ENCODE assay signal across 9 cellular contexts in the genomic region with DNA sequence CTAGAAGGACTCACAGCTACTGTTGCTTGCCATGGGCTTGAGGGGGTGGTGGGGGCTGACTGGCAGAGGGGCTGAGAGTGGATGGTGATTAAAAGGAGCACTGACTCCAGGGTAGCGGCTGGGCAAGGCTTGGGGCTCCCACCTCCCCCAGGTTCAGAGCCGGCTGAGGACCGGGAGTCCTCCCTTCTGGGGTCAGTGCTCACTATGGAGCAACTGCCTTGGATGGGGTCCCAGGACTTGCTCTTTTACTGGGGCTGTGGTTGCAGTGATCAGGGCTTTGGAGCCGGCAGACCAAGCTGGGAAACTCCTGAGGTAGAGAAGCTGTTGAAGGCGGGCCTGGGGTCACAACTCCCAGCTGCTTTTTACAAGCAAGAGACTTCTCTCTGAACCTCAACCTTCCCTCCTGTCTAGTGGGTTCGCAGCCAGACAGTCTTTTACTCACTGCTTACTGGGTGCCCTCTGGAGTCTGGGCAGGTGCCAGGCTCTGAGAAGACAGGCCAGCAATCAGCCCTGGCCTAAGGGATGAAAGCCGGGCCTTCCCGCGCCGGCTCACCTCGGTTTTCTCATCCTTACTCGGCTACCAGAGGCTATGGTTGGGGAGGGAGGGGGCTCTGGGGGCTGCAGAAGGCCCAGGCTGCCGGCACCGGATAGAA. TPM values are rescaled to one million over a fixed set of nuclear protein-coding genes. Genes with fewer than 3 reads are reported as not detected.
DNase-seq lines count a peak whose midpoint lies in the region; ATAC-seq and TF ChIP-seq lines count a peak whose summit lies in the region.
"Had no signal": no experiment of that assay in that cellular context is flagged by ENCODE, and none has a peak within 500 bp of the region (broad histone marks: within the 10 kb centered on the region; RNA-seq: fewer than 3 reads in every experiment).

No MANE protein-coding gene starts in this region.

- H3K4me3 ChIP-seq in CD8-positive, alpha-beta T cell (ENCODE audit: low read depth, low read length) = no peak overlapping the region
- H3K4me3 ChIP-seq in SU-DHL-6 (ENCODE audit: insufficient read depth, low read length, poor library complexity, severe bottlenecking) (no peak overlapping the region), iPS-15b (ENCODE audit: low read depth, low read length) (peak overlapping the region; percentile 37), retinal pigment epithelial cell (ENCODE audit: low read length) (peak overlapping the region; percentile 10)

- H3K4me1 Mint-ChIP-seq in CD8-positive, alpha-beta T cell (ENCODE audit: low read depth) = peaks cover 2% of the 10 kb centered on the region
- H3K4me1 Mint-ChIP-seq in T-helper 2 cell treated with Interferon-gamma antibody and Interleukin-4, amounts not matched to agents 5 μg/mL and 100 μg/mL, for 36 hours (ENCODE audit: low read depth) = peaks cover 11% of the 10 kb centered on the region

- POLR2A ChIA-PET in CD8-positive, alpha-beta T cell (lab: Charles Lee) = no interaction called here

- CTCF ChIA-PET in CD8-positive, alpha-beta T cell (lab: Charles Lee) = no interaction called here

- peak overlapping the region; percentile 35 for H3K4me3 Mint-ChIP-seq in CD8-positive, alpha-beta T cell
- no peak overlapping the region for H3K4me3 Mint-ChIP-seq in T-helper 2 cell treated with Interferon-gamma antibody and Interleukin-4, amounts not matched to agents 5 μg/mL and 100 μg/mL, for 36 hours
- H3K4me3 Mint-ChIP-seq: activated naive CD4-positive, alpha-beta T cell treated with anti-CD3 and anti-CD28 coated beads, Interleukin-2, amount 10 ng/mL, durations not matched to agents 7 days and 5 days had no signal

- H3K27me3 ChIP-seq in CD8-positive, alpha-beta T cell (ENCODE audit: insufficient read depth, low read length) = no peaks in the 10 kb centered on the region
- H3K27me3 ChIP-seq in SU-DHL-6 (ENCODE audit: low read length) (no peaks in the 10 kb centered on the region), iPS-15b (ENCODE audit: control insufficient read depth, insufficient read depth, low read length) (peaks cover 18% of the 10 kb centered on the region)

- no peak for DNase-seq in CD8-positive, alpha-beta T cell
- no peak for DNase-seq in retinal pigment epithelial cell (ENCODE audit: low read depth)
- no peak for DNase-seq in T-helper 2 cell treated with Interferon-gamma antibody and Interleukin-4, amounts not matched to agents 5 μg/mL and 100 μg/mL, for 36 hours (ENCODE audit: low spot score)
- no peak for DNase-seq in NAMALWA (ENCODE audit: low spot score)
- no peak for DNase-seq in cerebellar cortex (ENCODE audit: low spot score)
- DNase-seq in middle frontal gyrus (ENCODE audit: extremely low spot score, low spot score) = no peak

- no peak overlapping the region for H3K27ac Mint-ChIP-seq in CD8-positive, alpha-beta T cell
- no peak overlapping the region for H3K27ac Mint-ChIP-seq in T-helper 2 cell treated with Interferon-gamma antibody and Interleukin-4, amounts not matched to agents 5 μg/mL and 100 μg/mL, for 36 hours
- H3K27ac Mint-ChIP-seq: activated naive CD4-positive, alpha-beta T cell treated with anti-CD3 and anti-CD28 coated beads, Interleukin-2, amount 10 ng/mL, durations not matched to agents 7 days and 5 days had no signal

- H3K27ac ChIP-seq in CD8-positive, alpha-beta T cell (ENCODE audit: low read depth, low read length) = no peak overlapping the region
- H3K27ac ChIP-seq in SU-DHL-6 (ENCODE audit: low read depth, low read length) = no peak overlapping the region

- H3K4me1 ChIP-seq in CD8-positive, alpha-beta T cell (ENCODE audit: insufficient read depth, low read length) = no peaks in the 10 kb centered on the region
- peaks cover 22% of the 10 kb centered on the region for H3K4me1 ChIP-seq in iPS-15b (ENCODE audit: control insufficient read depth, insufficient read depth, low read length)

- ATAC-seq in CD8-positive, alpha-beta T cell = no peak

- H3K9ac ChIP-seq in SU-DHL-6 (ENCODE audit: low read length) (no peak overlapping the region), iPS-15b (ENCODE audit: low read depth, low read length) (no peak overlapping the region)

- H2AFZ ChIP-seq in SU-DHL-6 (ENCODE audit: low read depth, low read length, severe bottlenecking) = no peak overlapping the region

- no peaks in the 10 kb centered on the region for H3F3A ChIP-seq in SU-DHL-6 (ENCODE audit: insufficient read depth)

- no peaks in the 10 kb centered on the region for H3K36me3 ChIP-seq in CD8-positive, alpha-beta T cell (ENCODE audit: insufficient read depth, low read length)
- H3K36me3 ChIP-seq in SU-DHL-6 (ENCODE audit: low read length) (no peaks in the 10 kb centered on the region), iPS-15b (ENCODE audit: control insufficient read depth, insufficient read depth, low read length) (no peaks in the 10 kb centered on the region)

- no peaks in the 10 kb centered on the region for H3K9me3 ChIP-seq in CD8-positive, alpha-beta T cell (ENCODE audit: low read length)
- H3K9me3 ChIP-seq in SU-DHL-6 (ENCODE audit: insufficient read depth, low read length) (peaks cover 8% of the 10 kb centered on the region; the same call in 1 of the 2 replicates), iPS-15b (ENCODE audit: control insufficient read depth, insufficient read depth, low read length) (no peaks in the 10 kb centered on the region)

- no peaks in the 10 kb centered on the region for H3K79me2 ChIP-seq in SU-DHL-6 (ENCODE audit: insufficient read depth, low read length)

- H4K20me1 ChIP-seq in SU-DHL-6 (ENCODE audit: low read depth, low read length) = no peaks in the 10 kb centered on the region

- intact Hi-C loops in CD8-positive, alpha-beta T cell (cut with DNase I, micrococcal nuclease) = no loop called here

- H3K9me3 Mint-ChIP-seq in CD8-positive, alpha-beta T cell = peaks cover 10% of the 10 kb centered on the region
- peaks cover 14% of the 10 kb centered on the region for H3K9me3 Mint-ChIP-seq in T-helper 2 cell treated with Interferon-gamma antibody and Interleukin-4, amounts not matched to agents 5 μg/mL and 100 μg/mL, for 36 hours

- H3K4me2 ChIP-seq in SU-DHL-6 (ENCODE audit: low read depth, low read length, poor library complexity, severe bottlenecking) = peak overlapping the region; percentile 30

- H3K27me3 Mint-ChIP-seq in CD8-positive, alpha-beta T cell (ENCODE audit: low read depth) = peaks cover 32% of the 10 kb centered on the region
- peaks cover 17% of the 10 kb centered on the region for H3K27me3 Mint-ChIP-seq in T-helper 2 cell treated with Interferon-gamma antibody and Interleukin-4, amounts not matched to agents 5 μg/mL and 100 μg/mL, for 36 hours (ENCODE audit: low read depth)

- TF ChIP-seq CTCF in CD8-positive, alpha-beta T cell (IDR thresholded peaks at IDR 0.05) = no peak
- TF ChIP-seq CTCF in SU-DHL-6 (IDR thresholded peaks at IDR 0.05; ENCODE audit: insufficient read depth, low read length, poor library complexity, severe bottlenecking) = no peak
- no peak for TF ChIP-seq CTCF in retinal pigment epithelial cell (conservative IDR thresholded peaks at IDR 0.05; ENCODE audit: low read depth, low read length)

- no peaks in the 10 kb centered on the region for H3K36me3 Mint-ChIP-seq in CD8-positive, alpha-beta T cell
- H3K36me3 Mint-ChIP-seq in T-helper 2 cell treated with Interferon-gamma antibody and Interleukin-4, amounts not matched to agents 5 μg/mL and 100 μg/mL, for 36 hours (ENCODE audit: low read depth) = no peaks in the 10 kb centered on the region
- H3K36me3 Mint-ChIP-seq: activated naive CD4-positive, alpha-beta T cell treated with anti-CD3 and anti-CD28 coated beads, Interleukin-2, amount 10 ng/mL, durations not matched to agents 7 days and 5 days had no signal

- no peaks in the 10 kb centered on the region for H3K9me2 ChIP-seq in SU-DHL-6 (replicated peaks; ENCODE audit: insufficient read depth, low read length)

RNA-seq across cellular contexts. Expression of a gene that starts 0.8 kb away (rescaled TPM):
- total RNA-seq in CD8-positive, alpha-beta T cell = not detected

Comparison
In these comparisons a context has a peak if more than half of its experiments do, and no peak if none do; other contexts are left out.
1. H3K4me3 ChIP-seq: peak in iPS-15b (single experiment) and retinal pigment epithelial cell (single experiment); none in CD8-positive, alpha-beta T cell (single experiment) and SU-DHL-6 (single experiment).